8 cellular contexts compared by ENCODE assay signal in the genomic region with DNA sequence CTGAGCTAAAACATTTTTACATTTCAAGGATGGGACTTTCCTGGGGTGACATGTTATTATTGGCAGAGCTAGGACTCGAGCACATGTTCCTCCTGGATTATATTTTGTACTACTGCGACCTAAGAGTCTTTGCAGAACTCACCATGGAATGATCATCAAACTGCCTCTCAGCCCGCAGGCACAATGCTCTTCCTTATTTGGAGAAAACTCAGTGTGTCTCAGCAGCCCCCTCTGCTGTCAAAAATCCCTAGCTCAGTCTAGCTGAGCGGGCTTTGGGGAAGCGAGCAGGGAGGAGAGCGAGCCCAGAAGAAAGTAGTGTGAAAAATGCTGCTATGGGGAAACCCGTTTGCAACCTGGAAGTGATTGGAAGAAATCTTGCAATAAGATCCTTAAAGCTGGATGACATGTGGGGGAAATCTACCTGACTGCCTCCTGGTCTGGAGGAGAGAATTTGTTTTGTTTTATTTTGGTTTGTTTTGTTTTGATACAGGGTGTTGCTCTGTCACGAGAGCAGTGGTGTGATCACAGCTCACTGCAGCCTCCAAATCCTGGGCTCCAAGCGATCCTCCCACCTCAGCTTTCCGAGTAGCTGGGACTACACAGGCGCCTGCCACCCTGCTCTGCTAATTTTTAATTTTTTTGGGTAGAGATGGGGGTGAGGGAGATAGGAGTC.
DNase-seq lines count a peak whose midpoint lies in the region; ATAC-seq and TF ChIP-seq lines count a peak whose summit lies in the region.

No MANE protein-coding gene starts in this region.

- H3K79me2 ChIP-seq in DOHH2 (ENCODE audit: control insufficient read depth, low read length) (no peaks in the 10 kb centered on the region), GM23338 (replicated peaks; ENCODE audit: insufficient read depth) (no peaks in the 10 kb centered on the region)

- H3K27ac ChIP-seq in DOHH2 (ENCODE audit: low read depth, low read length), result no peak overlapping the region
- H3K27ac ChIP-seq in GM23338 (ENCODE audit: low read depth), result peak overlapping the region; percentile 75; the same call in 1 of the 2 replicates
- H3K27ac ChIP-seq in thoracic aorta, result peak overlapping the region; percentile 8 to 15

- H3K9me3 ChIP-seq in DOHH2 (ENCODE audit: control insufficient read depth, insufficient read depth, low read length), result no peaks in the 10 kb centered on the region
- no peaks in the 10 kb centered on the region for H3K9me3 ChIP-seq in thoracic aorta

- H2AFZ ChIP-seq in GM23338, result no peak overlapping the region

- H3K4me2 ChIP-seq in DOHH2 (ENCODE audit: low read length) (peak overlapping the region; percentile 35), GM23338 (peak overlapping the region; percentile 21; the same call in 1 of the 2 replicates)

- peaks cover 11% of the 10 kb centered on the region for H3K27me3 Mint-ChIP-seq in GM23338 (ENCODE audit: insufficient read depth, low read depth, poor library complexity)
- H3K27me3 Mint-ChIP-seq in osteocyte (ENCODE audit: unreplicated experiment), result no peaks in the 10 kb centered on the region

- peak overlapping the region; percentile 4; the same call in 1 of the 3 replicates for H3K4me3 Mint-ChIP-seq in GM23338
- peak overlapping the region; percentile 55 for H3K4me3 Mint-ChIP-seq in osteocyte (ENCODE audit: unreplicated experiment)

- DNase-seq in GM23338 (ENCODE audit: low spot score), result peak; percentile 98
- peak; percentile 95 for DNase-seq in M059J (ENCODE audit: low read depth)
- peak; percentile 36 for DNase-seq in SIG-M5 (lab: John Stamatoyannopoulos, UW)
- peak; percentile 88 for DNase-seq in activated effector memory CD4-positive, alpha-beta T cell treated with anti-CD3 and anti-CD28 coated beads, Interleukin-2, amount 50 U/mL, for 16 hours
- peak; percentile 67 for DNase-seq in germinal center (ENCODE audit: low spot score)
- DNase-seq in osteocyte (ENCODE audit: extremely low spot score, unreplicated experiment), result peak; percentile 94
- DNase-seq in thoracic aorta (ENCODE audit: low spot score), result peak; percentile 68

- H3K36me3 ChIP-seq in DOHH2 (ENCODE audit: control insufficient read depth, low read length) (no peaks in the 10 kb centered on the region), GM23338 (ENCODE audit: insufficient read depth) (no peaks in the 10 kb centered on the region), thoracic aorta (no peaks in the 10 kb centered on the region)

- H3K36me3 Mint-ChIP-seq in GM23338 (ENCODE audit: low read depth) (no peaks in the 10 kb centered on the region), osteocyte (ENCODE audit: unreplicated experiment) (no peaks in the 10 kb centered on the region)

- no peaks in the 10 kb centered on the region for H3K9me3 Mint-ChIP-seq in GM23338
- H3K9me3 Mint-ChIP-seq in osteocyte (ENCODE audit: unreplicated experiment), result no peaks in the 10 kb centered on the region

- H3K4me3 ChIP-seq in DOHH2 (ENCODE audit: low read length), result 0 out of 2 replicates have a peak overlapping the region, but pooled peaks have one; percentile 4
- no peak overlapping the region for H3K4me3 ChIP-seq in GM23338
- peak overlapping the region; percentile 44 for H3K4me3 ChIP-seq in thoracic aorta

- H3F3A ChIP-seq in DOHH2 (ENCODE audit: control insufficient read depth, insufficient read depth) (no peaks in the 10 kb centered on the region), GM23338 (replicated peaks; ENCODE audit: low read depth) (peaks cover 4% of the 10 kb centered on the region)

- TF ChIP-seq CTCF in DOHH2 (IDR thresholded peaks at IDR 0.05; ENCODE audit: low read depth, low read length, poor library complexity, severe bottlenecking), result peak; percentile 87
- peak; percentile 89 to 90 for TF ChIP-seq CTCF in GM23338 (conservative IDR thresholded peaks at IDR 0.05; ENCODE audit: low read depth in 2 of 2)
- peak; percentile 94 for TF ChIP-seq CTCF in osteocyte (IDR thresholded peaks at IDR 0.05)
- peak; percentile 77 for TF ChIP-seq CTCF in thoracic aorta (IDR thresholded peaks at IDR 0.05)

- peak overlapping the region; percentile 63 for H3K27ac Mint-ChIP-seq in GM23338
- peak overlapping the region; percentile 73 for H3K27ac Mint-ChIP-seq in osteocyte (ENCODE audit: unreplicated experiment)

- H3K27me3 ChIP-seq in DOHH2 (ENCODE audit: control insufficient read depth, low read length), result no peaks in the 10 kb centered on the region
- no peaks in the 10 kb centered on the region for H3K27me3 ChIP-seq in GM23338 (ENCODE audit: insufficient read depth)
- H3K27me3 ChIP-seq in thoracic aorta (replicated peaks; ENCODE audit: insufficient read depth), result no peaks in the 10 kb centered on the region

- no peaks in the 10 kb centered on the region for H3K9me2 ChIP-seq in DOHH2 (replicated peaks; ENCODE audit: control insufficient read depth, low read length)
- no peaks in the 10 kb centered on the region for H3K9me2 ChIP-seq in GM23338 (ENCODE audit: insufficient read depth)

- H3K4me1 ChIP-seq in DOHH2 (ENCODE audit: control insufficient read depth, low read length) (peaks cover 17% of the 10 kb centered on the region), GM23338 (ENCODE audit: insufficient read depth) (peaks cover 31% of the 10 kb centered on the region), thoracic aorta (ENCODE audit: control insufficient read depth in 1 of 2, low read depth in 2 of 2) (peaks cover 0 to 4% of the 10 kb centered on the region in 2 donors)

- ATAC-seq in GM23338 (peak; percentile 97), thoracic aorta (ENCODE audit: insufficient number of reproducible peaks, low FRiP score, low read depth) (peak; percentile 92)

- H4K20me1 ChIP-seq in DOHH2 (ENCODE audit: control insufficient read depth, insufficient read depth, low read depth, low read length), result no peaks in the 10 kb centered on the region
- H4K20me1 ChIP-seq in GM23338 (replicated peaks; ENCODE audit: insufficient read depth), result no peaks in the 10 kb centered on the region

- H3K4me1 Mint-ChIP-seq in GM23338 (peaks cover 34% of the 10 kb centered on the region), osteocyte (ENCODE audit: unreplicated experiment) (peaks cover 15% of the 10 kb centered on the region)

TF ChIP-seq in GM23338, 12 proteins besides CTCF, POLR2A, EP300 and RAD21 (continues in another document):
- no peak for TF ChIP-seq JUNB (IDR thresholded peaks at IDR 0.05; ENCODE audit: unreplicated experiment)
- no peak; the same call in 1 of the 2 replicates for TF ChIP-seq ZNF331 (CRISPR knock-in tag; IDR thresholded peaks at IDR 0.05; ENCODE audit: low read depth)
- TF ChIP-seq, protein P1, sequence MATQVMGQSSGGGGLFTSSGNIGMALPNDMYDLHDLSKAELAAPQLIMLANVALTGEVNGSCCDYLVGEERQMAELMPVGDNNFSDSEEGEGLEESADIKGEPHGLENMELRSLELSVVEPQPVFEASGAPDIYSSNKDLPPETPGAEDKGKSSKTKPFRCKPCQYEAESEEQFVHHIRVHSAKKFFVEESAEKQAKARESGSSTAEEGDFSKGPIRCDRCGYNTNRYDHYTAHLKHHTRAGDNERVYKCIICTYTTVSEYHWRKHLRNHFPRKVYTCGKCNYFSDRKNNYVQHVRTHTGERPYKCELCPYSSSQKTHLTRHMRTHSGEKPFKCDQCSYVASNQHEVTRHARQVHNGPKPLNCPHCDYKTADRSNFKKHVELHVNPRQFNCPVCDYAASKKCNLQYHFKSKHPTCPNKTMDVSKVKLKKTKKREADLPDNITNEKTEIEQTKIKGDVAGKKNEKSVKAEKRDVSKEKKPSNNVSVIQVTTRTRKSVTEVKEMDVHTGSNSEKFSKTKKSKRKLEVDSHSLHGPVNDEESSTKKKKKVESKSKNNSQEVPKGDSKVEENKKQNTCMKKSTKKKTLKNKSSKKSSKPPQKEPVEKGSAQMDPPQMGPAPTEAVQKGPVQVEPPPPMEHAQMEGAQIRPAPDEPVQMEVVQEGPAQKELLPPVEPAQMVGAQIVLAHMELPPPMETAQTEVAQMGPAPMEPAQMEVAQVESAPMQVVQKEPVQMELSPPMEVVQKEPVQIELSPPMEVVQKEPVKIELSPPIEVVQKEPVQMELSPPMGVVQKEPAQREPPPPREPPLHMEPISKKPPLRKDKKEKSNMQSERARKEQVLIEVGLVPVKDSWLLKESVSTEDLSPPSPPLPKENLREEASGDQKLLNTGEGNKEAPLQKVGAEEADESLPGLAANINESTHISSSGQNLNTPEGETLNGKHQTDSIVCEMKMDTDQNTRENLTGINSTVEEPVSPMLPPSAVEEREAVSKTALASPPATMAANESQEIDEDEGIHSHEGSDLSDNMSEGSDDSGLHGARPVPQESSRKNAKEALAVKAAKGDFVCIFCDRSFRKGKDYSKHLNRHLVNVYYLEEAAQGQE (IDR thresholded peaks at IDR 0.05; ENCODE audit: unreplicated experiment), result no peak
- TF ChIP-seq, protein P2, sequence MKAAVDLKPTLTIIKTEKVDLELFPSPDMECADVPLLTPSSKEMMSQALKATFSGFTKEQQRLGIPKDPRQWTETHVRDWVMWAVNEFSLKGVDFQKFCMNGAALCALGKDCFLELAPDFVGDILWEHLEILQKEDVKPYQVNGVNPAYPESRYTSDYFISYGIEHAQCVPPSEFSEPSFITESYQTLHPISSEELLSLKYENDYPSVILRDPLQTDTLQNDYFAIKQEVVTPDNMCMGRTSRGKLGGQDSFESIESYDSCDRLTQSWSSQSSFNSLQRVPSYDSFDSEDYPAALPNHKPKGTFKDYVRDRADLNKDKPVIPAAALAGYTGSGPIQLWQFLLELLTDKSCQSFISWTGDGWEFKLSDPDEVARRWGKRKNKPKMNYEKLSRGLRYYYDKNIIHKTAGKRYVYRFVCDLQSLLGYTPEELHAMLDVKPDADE (IDR thresholded peaks at IDR 0.05), result no peak
- 0 out of 2 replicates have a peak, but pooled peaks have one; percentile 5 for TF ChIP-seq CREB1 (CRISPR knock-in tag; IDR thresholded peaks at IDR 0.05; ENCODE audit: low read depth)

Comparison
In these comparisons a context has a peak if more than half of its experiments do, and no peak if none do; other contexts are left out.
1. DNase-seq: peak in every context shown above with its lines; median percentile 98 in GM23338; 95 in M059J; 94 in osteocyte; 88 in activated effector memory CD4-positive, alpha-beta T cell treated with anti-CD3 and anti-CD28 coated beads, Interleukin-2, amount 50 U/mL, for 16 hours; 68 in thoracic aorta; 67 in germinal center; 36 in SIG-M5.